Comparison of ENCODE assay signal across 26 cellular contexts in the genomic region with DNA sequence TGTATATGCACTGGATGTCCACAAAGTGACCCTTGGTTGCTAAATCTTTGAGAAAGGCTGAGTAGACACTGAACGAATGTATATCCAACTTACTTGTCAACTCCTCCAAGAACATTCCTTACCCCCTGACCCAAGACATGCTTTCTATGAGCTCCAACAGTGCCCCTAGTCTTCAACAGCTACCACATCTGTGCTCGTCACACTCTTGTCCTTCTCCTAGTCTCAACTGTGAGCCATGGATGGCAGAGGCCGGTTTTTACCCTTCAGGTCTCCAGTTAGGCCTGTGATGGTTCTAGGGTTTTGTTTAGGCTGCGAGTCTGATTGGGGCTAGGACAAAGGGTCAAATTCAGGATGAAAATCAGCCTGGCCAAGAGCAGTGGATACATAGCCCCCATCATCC. TPM values are rescaled to one million over a fixed set of nuclear protein-coding genes. Genes with fewer than 3 reads are reported as not detected.
"Had no signal": no experiment of that assay in that cellular context is flagged by ENCODE, and none has a peak within 500 bp of the region (broad histone marks: within the 10 kb centered on the region; RNA-seq: fewer than 3 reads in every experiment).

No MANE protein-coding gene starts in this region.

- FAIRE-seq: astrocyte, bronchial epithelial cell, endometrium had no signal

- H3K9me3 ChIP-seq: esophagus squamous epithelium, gastroesophageal sphincter had no signal

- H3K27me3 ChIP-seq: brain microvascular endothelial cell, esophagus squamous epithelium, gastroesophageal sphincter had no signal

- H3K36me3 ChIP-seq: brain microvascular endothelial cell, esophagus squamous epithelium, gastroesophageal sphincter, WERI-Rb-1 had no signal

- ATAC-seq: activated CD4-positive, CD25-positive, alpha-beta regulatory T cell treated with anti-CD3 and anti-CD28 coated beads, Interleukin-2, amount 50 U/mL, for 24 hours; activated CD8-positive, alpha-beta T cell treated with anti-CD3 and anti-CD28 coated beads for 36 hours; activated T-cell treated with anti-CD3 and anti-CD28 coated beads, Interleukin-2, amount 50 U/mL, for 4 hours; activated T-helper 17 cell treated with anti-CD3 and anti-CD28 coated beads, Interleukin-2, amount 50 U/mL, for 72 hours; effector memory CD8-positive, alpha-beta T cell; gastroesophageal sphincter; T-helper 17 cell had no signal

- DNase-seq: activated B cell treated with CpG ODN at 0.5 μM for 24 hours; activated CD4-positive, alpha-beta T cell treated with anti-CD3 and anti-CD28 coated beads for 48 hours; activated CD4-positive, alpha-beta T cell treated with anti-CD3 and anti-CD28 coated beads, Interleukin-2, amount 50 U/mL, for 1 hour; activated CD4-positive, alpha-beta T cell treated with anti-CD3 and anti-CD28 coated beads, Interleukin-2, amount 50 U/mL, for 48 hours; activated CD8-positive, alpha-beta T cell treated with anti-CD3 and anti-CD28 coated beads for 36 hours; activated effector memory CD4-positive, alpha-beta T cell treated with Interleukin-2 at 50 U/mL for 16 hours; activated gamma-delta T cell treated with Interleukin-2 at 50 U/mL for 16 hours; activated naive CD4-positive, alpha-beta T cell treated with anti-CD3 and anti-CD28 coated beads, Interleukin-2, amount 50 U/mL, for 16 hours; activated naive CD4-positive, alpha-beta T cell treated with Interleukin-2 at 50 U/mL for 16 hours; activated T-cell treated with anti-CD3 and anti-CD28 coated beads, Interleukin-2, amount 50 U/mL, for 4 hours; anterior cingulate cortex; brain microvascular endothelial cell; effector memory CD8-positive, alpha-beta T cell; esophagus squamous epithelium; foreskin melanocyte; T-helper 1 cell; T-helper 17 cell; T1000; WERI-Rb-1 had no signal

- H3K4me3 ChIP-seq: esophagus squamous epithelium, gastroesophageal sphincter had no signal

- H3K27ac ChIP-seq: brain microvascular endothelial cell, epithelial cell of prostate, esophagus squamous epithelium, gastroesophageal sphincter, WERI-Rb-1 had no signal

RNA-seq across cellular contexts. Expression of gene GPX3, which starts 19.0 kb away (rescaled TPM):
- total RNA-seq: activated CD8-positive, alpha-beta T cell treated with anti-CD3 and anti-CD28 coated beads for 36 hours; activated T-helper 17 cell treated with anti-CD3 and anti-CD28 coated beads, Interleukin-2, amount 50 U/mL, for 72 hours had no signal
